Comparison of ENCODE assay signal across 11 cellular contexts in genomic region chr7:7221602-7222038, GRCh38. TPM values are rescaled to one million over a fixed set of nuclear protein-coding genes. Genes with fewer than 3 reads are reported as not detected.
DNase-seq lines count a peak whose midpoint lies in the region; ATAC-seq and TF ChIP-seq lines count a peak whose summit lies in the region.
"Had no signal": no experiment of that assay in that cellular context is flagged by ENCODE, and none has a peak within 500 bp of the region (broad histone marks: within the 10 kb centered on the region; RNA-seq: fewer than 3 reads in every experiment).

No MANE protein-coding gene starts in this region.

- intact Hi-C loops in CD8-positive, alpha-beta T cell (cut with DNase I, micrococcal nuclease), result loop anchor here in 1 of 2 experiments (2.0 kb wide), 1 partner anchor 17 kb away; no protein-coding TSS in a partner anchor
- intact Hi-C loops in lower lobe of right lung (cut with DNase I), result no loop called here

- no peak for TF ChIP-seq CTCF in CD8-positive, alpha-beta T cell (IDR thresholded peaks at IDR 0.05)
- no peak for TF ChIP-seq CTCF in lower lobe of right lung (IDR thresholded peaks at IDR 0.05)

- H3K36me3 ChIP-seq in CD8-positive, alpha-beta T cell (ENCODE audit: insufficient read depth, low read length), result peaks cover 6% of the 10 kb centered on the region
- no peaks in the 10 kb centered on the region for H3K36me3 ChIP-seq in lower lobe of right lung

- POLR2A ChIA-PET in CD8-positive, alpha-beta T cell (lab: Charles Lee), result interaction anchor here (1.1 kb wide), 1 partner anchor 16 kb away, joined by 4 read pairs; no protein-coding TSS in a partner anchor
- POLR2A ChIA-PET in T-cell (lab: Charles Lee), result interaction anchor here in 1 of 2 donors (0.6 kb wide), 1 partner anchor 973 kb away, joined by 8 read pairs; no protein-coding TSS in a partner anchor

- no peak for DNase-seq in CD8-positive, alpha-beta T cell
- peak; percentile 88 for DNase-seq in M059J (ENCODE audit: low read depth)
- DNase-seq in dedifferentiated amniotic fluid mesenchymal stem cell (ENCODE audit: extremely low spot score), result peak; percentile 72
- peak; percentile 65 for DNase-seq in myocyte (ENCODE audit: low read depth)
- no peak for DNase-seq in T-cell
- DNase-seq in activated CD4-positive, CD25-positive, alpha-beta regulatory T cell (lab: John Stamatoyannopoulos, UW), result no peak
- no peak for DNase-seq in lower lobe of right lung
- DNase-seq: GDM1, small intestine had no signal

- H3K4me1 Mint-ChIP-seq in CD8-positive, alpha-beta T cell (ENCODE audit: low read depth), result peaks cover 50% of the 10 kb centered on the region
- peaks cover 39 to 49% (median 49%) of the 10 kb centered on the region in 3 donors for H3K4me1 Mint-ChIP-seq in T-cell

- H3K27ac ChIP-seq in CD8-positive, alpha-beta T cell (ENCODE audit: low read depth, low read length), result no peak overlapping the region
- no peak overlapping the region for H3K27ac ChIP-seq in lower lobe of right lung

- H3K27ac Mint-ChIP-seq in CD8-positive, alpha-beta T cell, result peak overlapping the region; percentile 10
- peak overlapping the region in 1 of 2 donors; percentile 36 for H3K27ac Mint-ChIP-seq in T-cell

- H3K4me3 Mint-ChIP-seq in CD8-positive, alpha-beta T cell, result no peak overlapping the region
- no peak overlapping the region for H3K4me3 Mint-ChIP-seq in T-cell
- H3K4me3 Mint-ChIP-seq: activated naive CD4-positive, alpha-beta T cell treated with anti-CD3 and anti-CD28 coated beads, Interleukin-2, amount 50 U/mL, for 24 hours had no signal

- H3K27me3 Mint-ChIP-seq in CD8-positive, alpha-beta T cell (ENCODE audit: low read depth), result no peaks in the 10 kb centered on the region
- H3K27me3 Mint-ChIP-seq in T-cell, result no peaks in the 10 kb centered on the region
- H3K27me3 Mint-ChIP-seq: activated naive CD4-positive, alpha-beta T cell treated with anti-CD3 and anti-CD28 coated beads, Interleukin-2, amount 50 U/mL, for 24 hours had no signal

- peaks cover 54% of the 10 kb centered on the region for H3K36me3 Mint-ChIP-seq in CD8-positive, alpha-beta T cell
- H3K36me3 Mint-ChIP-seq in T-cell, result peaks cover 50% of the 10 kb centered on the region

- no peaks in the 10 kb centered on the region for H3K9me3 Mint-ChIP-seq in CD8-positive, alpha-beta T cell
- no peaks in the 10 kb centered on the region for H3K9me3 Mint-ChIP-seq in T-cell

- no peak for ATAC-seq in CD8-positive, alpha-beta T cell
- ATAC-seq in HG03565 (IDR thresholded peaks at IDR 0.05; ENCODE audit: unreplicated experiment) (no peak), T-cell (replicated peaks in 1 of 4) (no peak), lower lobe of right lung (no peak)

- peaks cover 6% of the 10 kb centered on the region for H3K4me1 ChIP-seq in CD8-positive, alpha-beta T cell (ENCODE audit: insufficient read depth, low read length)
- H3K4me1 ChIP-seq in lower lobe of right lung, result peaks cover 10% of the 10 kb centered on the region

- H3K4me3 ChIP-seq in CD8-positive, alpha-beta T cell (ENCODE audit: low read depth, low read length), result no peak overlapping the region
- no peak overlapping the region for H3K4me3 ChIP-seq in lower lobe of right lung

- no peaks in the 10 kb centered on the region for H3K27me3 ChIP-seq in CD8-positive, alpha-beta T cell (ENCODE audit: insufficient read depth, low read length)
- no peaks in the 10 kb centered on the region for H3K27me3 ChIP-seq in lower lobe of right lung (ENCODE audit: low read depth)

- CTCF ChIA-PET in CD8-positive, alpha-beta T cell (lab: Charles Lee), result interaction anchor here (0.6 to 1.9 kb wide), 3 partner anchors 11 to 118 kb away, joined by 3 to 4 read pairs (median 3); no protein-coding TSS in a partner anchor
- CTCF ChIA-PET in T-cell (lab: Charles Lee), result interaction anchor here (0.5 to 1.0 kb wide), 5 partner anchors 10 to 225 kb away, joined by 3 read pairs; no protein-coding TSS in a partner anchor

- no peaks in the 10 kb centered on the region for H3K9me3 ChIP-seq in CD8-positive, alpha-beta T cell (ENCODE audit: low read length)
- H3K9me3 ChIP-seq in lower lobe of right lung, result no peaks in the 10 kb centered on the region

RNA-seq across cellular contexts. Expression of gene C1GALT1, which starts 39.3 kb away (rescaled TPM):
- total RNA-seq in CD8-positive, alpha-beta T cell, result 10 to 100 TPM; 57.4 to 60.7 TPM
- total RNA-seq in M059J (2014; rRNA removed; shearing (Covaris generic)), result 69.8 and 76.4 TPM in 2 replicates
- total RNA-seq in myocyte, result 164 and 171 TPM in 2 replicates
- polyA plus RNA-seq in myocyte (2012), result 28.3 TPM
- 10 to 100 TPM; 32.9 to 45.0 (median 44.0) TPM for total RNA-seq in T-cell
- total RNA-seq in lower lobe of right lung, result 39.0 TPM

Comparison
In these comparisons a context has a peak if more than half of its experiments do, and no peak if none do; other contexts are left out.
1. DNase-seq: peak in M059J (single experiment), dedifferentiated amniotic fluid mesenchymal stem cell (single experiment) and myocyte (single experiment); none in CD8-positive, alpha-beta T cell (0 of 7), T-cell (0 of 34), activated CD4-positive, CD25-positive, alpha-beta regulatory T cell (0 of 4) and lower lobe of right lung (single experiment).